17 cellular contexts compared by ENCODE assay signal in genomic region chr1:53050310-53050709, GRCh38. TPM values are rescaled to one million over a fixed set of nuclear protein-coding genes. Genes with fewer than 3 reads are reported as not detected.
"Had no signal": no experiment of that assay in that cellular context is flagged by ENCODE, and none has a peak within 500 bp of the region (broad histone marks: within the 10 kb centered on the region; RNA-seq: fewer than 3 reads in every experiment).

No MANE protein-coding gene starts in this region.

- H3K4me1 ChIP-seq: colonic mucosa had no signal

- H3K9me3 Mint-ChIP-seq: activated CD4-positive, alpha-beta memory T cell treated with anti-CD3 and anti-CD28 coated beads, Interleukin-2, amount 10 ng/mL, durations not matched to agents 7 days and 5 days; natural killer cell; stimulated activated memory B cell treated with anti-CD40 and anti-IgM and Interleukin-4, amounts not matched to agents 10 μg/mL and 1 μg/mL and 100 μg/mL, for 72 hours had no signal

- H3K9me3 ChIP-seq: body of pancreas, colonic mucosa, neutrophil, pancreas, sigmoid colon, thoracic aorta had no signal

- H3K27me3 ChIP-seq: body of pancreas, colonic mucosa, neutrophil, pancreas, sigmoid colon had no signal

- H3K4me1 Mint-ChIP-seq: stimulated activated memory B cell treated with anti-CD40 and anti-IgM and Interleukin-4, amounts not matched to agents 10 μg/mL and 1 μg/mL and 100 μg/mL, for 72 hours had no signal

- H3K27ac Mint-ChIP-seq: activated CD4-positive, alpha-beta memory T cell treated with anti-CD3 and anti-CD28 coated beads, Interleukin-2, amount 10 ng/mL, durations not matched to agents 7 days and 5 days; activated CD8-positive, alpha-beta memory T cell treated with anti-CD3 and anti-CD28 coated beads, Interleukin-2, amount 10 ng/mL, durations not matched to agents 7 days and 5 days; activated naive CD8-positive, alpha-beta T cell; natural killer cell; stimulated activated memory B cell treated with anti-CD40 and anti-IgM and Interleukin-4, amounts not matched to agents 10 μg/mL and 1 μg/mL and 100 μg/mL, for 72 hours had no signal

- ATAC-seq: activated CD8-positive, alpha-beta memory T cell treated with anti-CD3 and anti-CD28 coated beads, Interleukin-2, amount 10 ng/mL, durations not matched to agents 7 days and 5 days; body of pancreas; natural killer cell; pancreas; stimulated activated memory B cell treated with anti-CD40 and anti-IgM and Interleukin-4, amounts not matched to agents 10 μg/mL and 1 μg/mL and 100 μg/mL, for 72 hours had no signal

- H3K4me3 Mint-ChIP-seq: activated CD4-positive, alpha-beta memory T cell treated with anti-CD3 and anti-CD28 coated beads, Interleukin-2, amount 10 ng/mL, durations not matched to agents 7 days and 5 days; activated CD8-positive, alpha-beta memory T cell treated with anti-CD3 and anti-CD28 coated beads, Interleukin-2, amount 10 ng/mL, durations not matched to agents 7 days and 5 days; activated naive CD8-positive, alpha-beta T cell; natural killer cell; stimulated activated memory B cell treated with anti-CD40 and anti-IgM and Interleukin-4, amounts not matched to agents 10 μg/mL and 1 μg/mL and 100 μg/mL, for 72 hours had no signal

- FAIRE-seq: pancreas had no signal

- DNase-seq: activated CD4-positive, alpha-beta memory T cell treated with anti-CD3 and anti-CD28 coated beads, Interleukin-2, amount 10 ng/mL, durations not matched to agents 7 days and 5 days; activated CD4-positive, alpha-beta T cell treated with anti-CD3 and anti-CD28 coated beads for 4 hours; activated CD8-positive, alpha-beta memory T cell treated with anti-CD3 and anti-CD28 coated beads, Interleukin-2, amount 10 ng/mL, durations not matched to agents 7 days and 5 days; amniotic stem cell; body of pancreas; central memory CD4-positive, alpha-beta T cell; colonic mucosa; erythroblast; natural killer cell; pancreas; sigmoid colon; stimulated activated CD4-positive, alpha-beta T cell treated with anti-CD3 and anti-CD28 coated beads, Interleukin-4, amount 100 ng/mL, for 4 hours; T-helper 2 cell had no signal

- H3K27me3 Mint-ChIP-seq: activated CD4-positive, alpha-beta memory T cell treated with anti-CD3 and anti-CD28 coated beads, Interleukin-2, amount 10 ng/mL, durations not matched to agents 7 days and 5 days; activated CD8-positive, alpha-beta memory T cell treated with anti-CD3 and anti-CD28 coated beads, Interleukin-2, amount 10 ng/mL, durations not matched to agents 7 days and 5 days; activated naive CD8-positive, alpha-beta T cell; stimulated activated memory B cell treated with anti-CD40 and anti-IgM and Interleukin-4, amounts not matched to agents 10 μg/mL and 1 μg/mL and 100 μg/mL, for 72 hours had no signal

- H3K4me3 ChIP-seq: body of pancreas, colonic mucosa, pancreas, sigmoid colon, thoracic aorta had no signal

- H3K36me3 ChIP-seq: colonic mucosa had no signal

- H3K27ac ChIP-seq: body of pancreas, colonic mucosa, neutrophil, pancreas had no signal

RNA-seq across cellular contexts. Expression of gene PODN, which starts 11.7 kb away (rescaled TPM):
- total RNA-seq: activated CD4-positive, alpha-beta memory T cell treated with anti-CD3 and anti-CD28 coated beads, Interleukin-2, amount 10 ng/mL, durations not matched to agents 7 days and 5 days; activated CD8-positive, alpha-beta memory T cell treated with anti-CD3 and anti-CD28 coated beads, Interleukin-2, amount 10 ng/mL, durations not matched to agents 7 days and 5 days had no signal
